In the genomic region with DNA sequence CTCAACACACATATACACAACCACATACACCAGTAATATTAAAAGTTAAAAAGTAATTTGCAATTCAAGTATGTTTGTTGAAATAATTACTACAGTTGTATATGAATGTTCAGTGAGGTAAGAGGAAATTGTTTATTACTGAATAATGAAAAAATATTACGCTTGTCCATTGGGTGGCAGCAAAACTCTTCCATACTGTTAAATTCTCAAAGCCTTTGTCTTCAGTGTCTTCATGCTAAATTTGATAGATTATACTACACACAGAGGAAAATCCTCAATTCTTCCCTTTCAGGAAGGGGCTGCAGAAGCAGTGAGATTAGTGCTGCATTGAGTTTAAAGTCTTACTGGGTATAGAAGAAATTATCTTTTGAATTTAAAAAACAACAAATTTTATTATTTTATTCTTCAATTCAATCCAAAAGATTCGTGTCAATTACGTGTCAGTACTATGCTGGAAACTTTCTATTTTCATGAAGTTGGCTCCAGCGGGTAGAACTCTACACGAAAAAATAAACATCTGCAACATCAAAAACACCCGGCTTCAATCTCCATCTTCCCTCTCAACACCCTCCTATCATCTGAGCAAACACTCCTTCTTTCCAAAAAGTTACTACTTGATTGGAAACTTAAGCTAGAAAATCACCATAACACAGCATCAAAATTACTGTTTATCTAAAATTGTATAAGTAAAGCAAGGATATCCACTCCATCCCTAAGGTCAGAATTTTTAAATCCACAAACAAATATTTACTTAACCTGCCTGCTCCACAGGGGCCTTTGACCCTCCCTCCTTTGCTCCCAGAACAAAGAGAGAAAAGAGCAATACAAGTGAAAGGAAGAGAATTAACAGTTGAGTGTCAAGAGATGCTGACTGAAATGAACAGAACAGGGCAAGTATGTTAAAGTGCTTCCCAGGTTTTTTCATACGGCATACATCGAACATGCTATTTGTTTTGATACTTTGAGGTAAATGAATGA, we compare ENCODE assay signal across 9 cellular contexts. TPM values are rescaled to one million over a fixed set of nuclear protein-coding genes. Genes with fewer than 3 reads are reported as not detected.
DNase-seq lines count a peak whose midpoint lies in the region; ATAC-seq, FAIRE-seq and TF ChIP-seq lines count a peak whose summit lies in the region.
"Had no signal": no experiment of that assay in that cellular context is flagged by ENCODE, and none has a peak within 500 bp of the region (broad histone marks: within the 10 kb centered on the region; RNA-seq: fewer than 3 reads in every experiment).

No MANE protein-coding gene starts in this region.

- FAIRE-seq in GM12878 (lab: Jason Lieb, UNC), result peak; percentile 91

- no peak overlapping the region for H3K4me3 Mint-ChIP-seq in H9
- no peak overlapping the region for H3K4me3 Mint-ChIP-seq in type B pancreatic cell
- H3K4me3 Mint-ChIP-seq: activated T-cell treated with anti-CD3 and anti-CD28 coated beads, Interleukin-2, amount 50 U/mL, for 4 hours had no signal

- H4K8ac ChIP-seq in H9 (replicated peaks; ENCODE audit: insufficient read length, low read depth, low read length), result no peak overlapping the region

- H3K27ac Mint-ChIP-seq in H9 (no peak overlapping the region; a peak in 1 of 7 replicates), type B pancreatic cell (no peak overlapping the region)

- no peaks in the 10 kb centered on the region for H3K36me3 ChIP-seq in GM12878 (ENCODE audit: control insufficient read depth in 2 of 2, insufficient read depth in 2 of 2, low read length in 1 of 2)

- H2BK15ac ChIP-seq in H9 (ENCODE audit: low read depth, low read length), result no peak overlapping the region

- H2BK20ac ChIP-seq in H9 (ENCODE audit: low read depth, low read length, poor library complexity, severe bottlenecking), result no peak overlapping the region

- no CpG with 5 or more reads among the region's 8 CpGs for WGBS in H9 (ENCODE audit: extremely low coverage, insufficient read length, low lambda C conversion rate)
- WGBS in GM12878 (ENCODE audit: insufficient coverage, insufficient replicate concordance, low lambda C conversion rate, missing lambda C conversion rate), result 61% methylated on average over 8 of the region's 8 CpGs

- H3K27ac ChIP-seq in H9 (ENCODE audit: insufficient read length, low read depth, low read length) (no peak overlapping the region), GM12878 (ENCODE audit: control insufficient read depth, insufficient read depth) (no peak overlapping the region)

- no peaks in the 10 kb centered on the region for H3K79me2 ChIP-seq in H9 (ENCODE audit: insufficient read depth, low read length)
- no peaks in the 10 kb centered on the region for H3K79me2 ChIP-seq in GM12878 (ENCODE audit: control insufficient read depth, insufficient read depth, low read length)

- in situ Hi-C loops in GM12878 (cut with MboI), result loop anchor here (10.0 kb wide), 2 partner anchors 421 to 641 kb away; no protein-coding TSS in a partner anchor

- H3K79me1 ChIP-seq in H9 (ENCODE audit: insufficient read depth, low read depth, low read length, poor library complexity, severe bottlenecking), result no peaks in the 10 kb centered on the region

- no TSS peak for BruUV-seq in GM12878 (replicated peaks; lab: Mats Ljungman, UMichigan)

- peak; percentile 69 for TF ChIP-seq CTCF in H9 (conservative IDR thresholded peaks at IDR 0.05)
- TF ChIP-seq CTCF in GM12878 (IDR thresholded peaks at IDR 0.05 in 2 of 3, conservative IDR thresholded peaks at IDR 0.05 in 1 of 3; ENCODE audit: control insufficient read depth in 2 of 3, extremely low read depth in 1 of 3, insufficient read depth in 1 of 3, low read depth in 3 of 3, low read length in 3 of 3), result peak; percentile 28 to 67 (median 31); a peak in 4 of 6 replicates
- peak; percentile 84 for TF ChIP-seq CTCF in type B pancreatic cell (conservative IDR thresholded peaks at IDR 0.05)

- H3K4me1 ChIP-seq in H9 (ENCODE audit: insufficient read depth, low read length) (peaks cover 4% of the 10 kb centered on the region; the same call in 1 of the 2 replicates), GM12878 (ENCODE audit: control insufficient read depth, insufficient read depth, low read length) (no peaks in the 10 kb centered on the region)

- SMC1A ChIA-PET in GM12878 (lab: Charles Lee; ENCODE audit: uncharacterized antibody, unreplicated experiment), result interaction anchor here (0.6 to 3.7 kb wide), 12 partner anchors 13 to 418 kb away, joined by 3 to 23 read pairs (median 4); no protein-coding TSS in a partner anchor

- H3K14ac ChIP-seq in H9 (ENCODE audit: insufficient read depth, low read length), result no peak overlapping the region

- peaks cover 5% of the 10 kb centered on the region for H3K9me3 ChIP-seq in H9 (ENCODE audit: control insufficient read depth, low read depth, low read length)
- no peaks in the 10 kb centered on the region for H3K9me3 ChIP-seq in GM12878 (replicated peaks; ENCODE audit: control insufficient read depth, insufficient read depth, low read length)

- no peak overlapping the region for H3K4me2 ChIP-seq in H9 (ENCODE audit: insufficient read depth, insufficient read length, low read length)
- H3K4me2 ChIP-seq in GM12878 (ENCODE audit: control insufficient read depth, insufficient read depth), result no peak overlapping the region

- no peak overlapping the region for H4K91ac ChIP-seq in H9 (ENCODE audit: insufficient read length, low read depth, low read length)

- POLR2A ChIA-PET in GM12878 (lab: Charles Lee), result no interaction called here

- intact Hi-C loops in GM12878 (cut with micrococcal nuclease; ENCODE audit: unreplicated experiment), result loop anchor here (1.0 to 5.0 kb wide), 5 partner anchors 35 to 634 kb away; partner anchors contain the start of gene CAV1

- H3K4ac ChIP-seq in H9 (ENCODE audit: low read depth, low read length), result no peak overlapping the region

- no peak overlapping the region for H3K4me3 ChIP-seq in GM12878

- H4K20me1 ChIP-seq in H9 (ENCODE audit: control insufficient read depth, insufficient read depth, insufficient read length) (no peaks in the 10 kb centered on the region), GM12878 (ENCODE audit: control insufficient read depth, insufficient read depth) (no peaks in the 10 kb centered on the region)

- TF ChIP-seq EP300 in GM12878 (IDR thresholded peaks at IDR 0.05; ENCODE audit: borderline replicate concordance in 1 of 2, control insufficient read depth in 1 of 2, low read depth in 2 of 2, low read length in 2 of 2), result no peak

- no peak overlapping the region for H3K23ac ChIP-seq in H9 (ENCODE audit: insufficient read length, low read depth, low read length)

- H3K4me1 Mint-ChIP-seq in H9 (peaks cover 9 to 14% of the 10 kb centered on the region in 2 experiments), type B pancreatic cell (ENCODE audit: unreplicated experiment) (peaks cover 24% of the 10 kb centered on the region)

- H3K23me2 ChIP-seq in H9 (ENCODE audit: insufficient read length, low read depth, low read length, poor library complexity, severe bottlenecking), result no peaks in the 10 kb centered on the region

- no peak overlapping the region for H3K56ac ChIP-seq in H9 (ENCODE audit: insufficient read length, low read depth, low read length)

- H4K5ac ChIP-seq in H9 (ENCODE audit: insufficient read length, low read depth, low read length), result no peak overlapping the region

- H3K9me3 Mint-ChIP-seq in H9, result peaks cover 8 to 12% of the 10 kb centered on the region in 2 experiments
- peaks cover 6% of the 10 kb centered on the region for H3K9me3 Mint-ChIP-seq in type B pancreatic cell
- H3K9me3 Mint-ChIP-seq: activated T-cell treated with anti-CD3 and anti-CD28 coated beads, Interleukin-2, amount 50 U/mL, for 4 hours had no signal

- DNase-seq in SHP77 (lab: John Stamatoyannopoulos, UW) (peak; percentile 8 to 24), SHP77 treated with DMSO at 0.1 percent for 48 hours (lab: John Stamatoyannopoulos, UW) (no peak), H9 (no peak), NCI-H2227 (lab: John Stamatoyannopoulos, UW; ENCODE audit: unreplicated experiment) (peak; percentile 1), GM12878 (ENCODE audit: low read depth, low spot score) (no peak), iris pigment epithelial cell (ENCODE audit: low read depth) (peak; percentile 70), type B pancreatic cell (ENCODE audit: extremely low spot score, unreplicated experiment) (no peak)
- DNase-seq in activated T-cell treated with anti-CD3 and anti-CD28 coated beads, Interleukin-2, amount 50 U/mL, for 1 hour, result no peak
- DNase-seq: activated T-cell treated with anti-CD3 and anti-CD28 coated beads, Interleukin-2, amount 50 U/mL, for 4 hours had no signal

- H3K36me3 Mint-ChIP-seq in H9 (ENCODE audit: insufficient read depth in 1 of 3, low read depth in 3 of 3), result peaks cover 0 to 7% (median 3%) of the 10 kb centered on the region in 3 experiments; a peak in 4 of 7 replicates
- H3K36me3 Mint-ChIP-seq in type B pancreatic cell, result peaks cover 6% of the 10 kb centered on the region

- H3K9ac ChIP-seq in H9 (ENCODE audit: extremely low read depth, insufficient read length, low read length) (no peak overlapping the region), GM12878 (ENCODE audit: control insufficient read depth, insufficient read depth, low read length) (no peak overlapping the region)

- H3K18ac ChIP-seq in H9 (ENCODE audit: insufficient read length, low read depth, low read length), result no peak overlapping the region

- RAD21 ChIA-PET in GM12878 (lab: Charles Lee; ENCODE audit: unreplicated experiment), result interaction anchor here (1.1 to 1.7 kb wide), 5 partner anchors 14 to 418 kb away, joined by 3 to 7 read pairs (median 4); no protein-coding TSS in a partner anchor

- no peak overlapping the region for H2AK5ac ChIP-seq in H9 (ENCODE audit: insufficient read length, low read length)

- no peak overlapping the region for H3T11ph ChIP-seq in H9 (ENCODE audit: low read length)

- no peak overlapping the region for H2BK120ac ChIP-seq in H9 (ENCODE audit: low read depth, low read length, poor library complexity, severe bottlenecking)

- CTCF ChIA-PET in GM12878 (lab: Yijun Ruan, JAX), result interaction anchor here (0.5 to 6.8 kb wide), 23 partner anchors 8 to 418 kb away, joined by 3 to 85 read pairs (median 4); no protein-coding TSS in a partner anchor

- ATAC-seq in GM12878, result peak; percentile 74

- H3K27me3 Mint-ChIP-seq in H9 (ENCODE audit: low read depth) (peaks cover 15% of the 10 kb centered on the region), type B pancreatic cell (peaks cover 3% of the 10 kb centered on the region)

- H2AFZ ChIP-seq in H9 (ENCODE audit: low read length) (no peak overlapping the region), GM12878 (ENCODE audit: control insufficient read depth, low read depth, low read length) (no peak overlapping the region)

- no peak overlapping the region for H2BK12ac ChIP-seq in H9 (ENCODE audit: insufficient read length, low read depth, low read length)

- H2BK5ac ChIP-seq in H9 (ENCODE audit: insufficient read length, low read length), result no peak overlapping the region

- no peaks in the 10 kb centered on the region for H3K27me3 ChIP-seq in H9 (ENCODE audit: insufficient read depth, low read length)
- no peaks in the 10 kb centered on the region for H3K27me3 ChIP-seq in GM12878 (replicated peaks in 1 of 2; ENCODE audit: control insufficient read depth in 2 of 2, insufficient read depth in 2 of 2, low read length in 1 of 2)

- peak; percentile 76 for TF ChIP-seq RAD21 in GM12878 (IDR thresholded peaks at IDR 0.05; ENCODE audit: insufficient read depth, low read depth, low read length)

- TF ChIP-seq POLR2A in GM12878 (IDR thresholded peaks at IDR 0.05; ENCODE audit: low read depth, low read length), result no peak

RNA-seq across cellular contexts. Expression of gene TES, which starts 37.0 kb away (rescaled TPM):
- total RNA-seq in H9 (2021) (28.2 and 30.9 TPM in 2 replicates), GM12878 (2014; rRNA removed) (66.4 and 73.2 TPM in 2 replicates), GM12878 (2014; rRNA removed; fragmentation: Illumina TruSeq; extraction: Trizol) (59.7 and 59.8 TPM in 2 replicates), GM12878 (2021) (48.5 and 58.7 TPM in 2 replicates), type B pancreatic cell (ENCODE audit: low replicate concordance) (91.1 and 135 TPM in 2 replicates)
- 23.9 and 26.5 TPM in 2 replicates for total RNA-seq in GM12878 (2013; cell fraction: nucleolus; rRNA removed)
- polyA plus RNA-seq in GM12878 (2011; ENCODE audit: low read depth), result 36.0 TPM
- polyA plus RNA-seq in GM12878 (2011; rRNA removed) (54.3 and 70.1 TPM in 2 replicates), GM12878 (2014; fragmentation: Illumina TruSeq; extraction: Trizol) (63.4 and 77.1 TPM in 2 replicates), GM12878 (2014; fragmentation: Nextera tagmentation; extraction: Ambion mirVana) (10 to 100 TPM; 31.2 to 41.7 TPM), GM12878 (2014; rRNA removed) (49.5 and 50.9 TPM in 2 replicates), GM12878 (2016; fragmentation: Nextera tagmentation; extraction: Ambion mirVana) (10 to 100 TPM; 70.6 to 77.5 TPM)
- polyA plus RNA-seq in GM12878 (2011; cell fraction: cytosol; rRNA removed), result 33.3 and 36.5 TPM in 2 replicates
- polyA plus RNA-seq in GM12878 (2011; cell fraction: nucleus; rRNA removed), result 28.9 and 71.6 TPM in 2 replicates
- polyA plus RNA-seq in GM12878 (2012), result 40.6 and 44.6 TPM in 2 replicates
- 36.1 and 40.0 TPM in 2 replicates for polyA minus RNA-seq in GM12878 (2011; rRNA and poly(A)+ RNA removed)
- polyA minus RNA-seq in GM12878 (2011; cell fraction: cytosol; rRNA and poly(A)+ RNA removed), result 12.0 and 17.5 TPM in 2 replicates
- polyA minus RNA-seq in GM12878 (2011; cell fraction: nucleus; rRNA and poly(A)+ RNA removed), result 11.0 and 28.4 TPM in 2 replicates

Comparison
In these comparisons a context has a peak if more than half of its experiments do, and no peak if none do; other contexts are left out.
1. DNase-seq: peak in SHP77 (2 of 2), NCI-H2227 (single experiment) and iris pigment epithelial cell (single experiment); none in SHP77 treated with DMSO at 0.1 percent for 48 hours (single experiment), H9 (single experiment), GM12878 (single experiment), type B pancreatic cell (single experiment) and activated T-cell treated with anti-CD3 and anti-CD28 coated beads, Interleukin-2, amount 50 U/mL, for 1 hour (single experiment).
2. CTCF ChIP-seq: peak in every context shown above with its lines; median percentile 84 in type B pancreatic cell; 69 in H9; 31 in GM12878.